Comparison of ENCODE assay signal across 1 cellular context in genomic region chr10:79328147-79328701, GRCh38.
TF ChIP-seq lines count a peak whose summit lies in the region.

No MANE protein-coding gene starts in this region.

TF ChIP-seq in HCT116, 20 proteins besides CTCF, POLR2A, EP300 and RAD21 (continued from another document):
- TF ChIP-seq REST (IDR thresholded peaks at IDR 0.05; ENCODE audit: low read depth) (no peak), FOSL1 (IDR thresholded peaks at IDR 0.05; ENCODE audit: low read depth) (no peak), TCF7L2 (IDR thresholded peaks at IDR 0.05; ENCODE audit: borderline replicate concordance, extremely low read depth, insufficient read depth, insufficient read length) (no peak), SIN3A (IDR thresholded peaks at IDR 0.05; ENCODE audit: low read depth) (no peak), JUND (IDR thresholded peaks at IDR 0.05) (no peak), ELF1 (IDR thresholded peaks at IDR 0.05; ENCODE audit: borderline replicate concordance, low read depth) (no peak), SRF (IDR thresholded peaks at IDR 0.05; ENCODE audit: low read depth) (no peak), ZNF274 (IDR thresholded peaks at IDR 0.05; ENCODE audit: low read depth, low read length) (no peak), YY1 (IDR thresholded peaks at IDR 0.05; ENCODE audit: extremely low read depth, insufficient replicate concordance, low read depth, low read length) (no peak), ZBTB33 (IDR thresholded peaks at IDR 0.05; ENCODE audit: extremely low read depth, insufficient replicate concordance, low read length) (no peak), ATF3 (IDR thresholded peaks at IDR 0.05) (no peak), CBX3 (IDR thresholded peaks at IDR 0.05; ENCODE audit: low read depth) (no peak), EZH2 (IDR thresholded peaks at IDR 0.05) (no peak), MAX (IDR thresholded peaks at IDR 0.05) (no peak)
TF ChIP-seq in HCT116: peak in this region for 0.
